22 cellular contexts compared by ENCODE assay signal in genomic region chrX:15059488-15059887, GRCh38.
DNase-seq lines count a peak whose midpoint lies in the region; ATAC-seq, FAIRE-seq and TF ChIP-seq lines count a peak whose summit lies in the region.
"Had no signal": no experiment of that assay in that cellular context is flagged by ENCODE, and none has a peak within 500 bp of the region (broad histone marks: within the 10 kb centered on the region; RNA-seq: fewer than 3 reads in every experiment).

No MANE protein-coding gene starts in this region.

- H3K27ac ChIP-seq in A549: no peak overlapping the region
- H3K27ac ChIP-seq in VCaP: no peak overlapping the region
- H3K27ac ChIP-seq in caudate nucleus (ENCODE audit: low read depth, low read length): no peak overlapping the region
- H3K27ac ChIP-seq: SJCRH30 had no signal

- DNase-seq in A549 (ENCODE audit: low read depth in 1 of 2, low spot score in 1 of 2): no peak
- peak; percentile 2 for DNase-seq in GM03348 (ENCODE audit: low spot score)
- DNase-seq in globus pallidus (ENCODE audit: low spot score): peak; percentile 2
- DNase-seq in caudate nucleus (lab: John Stamatoyannopoulos, UW): no peak
- DNase-seq in activated CD4-positive, alpha-beta T cell treated with anti-CD3 and anti-CD28 coated beads, Interleukin-2, amount 10 ng/mL, durations not matched to agents 24 days and 14 days: no peak
- DNase-seq in activated CD4-positive, alpha-beta T cell treated with anti-CD3 and anti-CD28 coated beads, Interleukin-2, amount 50 U/mL, for 48 hours: no peak
- DNase-seq: activated CD4-positive, alpha-beta T cell treated with anti-CD3 and anti-CD28 coated beads for 36 hours; activated naive CD4-positive, alpha-beta T cell treated with anti-CD3 and anti-CD28 coated beads, Interleukin-2, amount 50 U/mL, for 16 hours; dermis blood vessel endothelial cell; natural killer cell; NCI-H146; NCI-H446; SJCRH30; stimulated activated naive CD8-positive, alpha-beta T cell treated with anti-CD3 and anti-CD28 coated beads, Interleukin-15, Interleukin-2, amounts not matched to agents 100 U/mL and 50 U/mL, for 24 hours; T1000 had no signal

- ATAC-seq in A549 (no peak), GM21576 (IDR thresholded peaks at IDR 0.05; ENCODE audit: unreplicated experiment) (no peak)
- ATAC-seq: activated CD4-positive, alpha-beta T cell treated with anti-CD3 and anti-CD28 coated beads for 36 hours; esophagus mucosa; natural killer cell; stimulated activated naive CD8-positive, alpha-beta T cell treated with anti-CD3 and anti-CD28 coated beads, Interleukin-15, Interleukin-2, amounts not matched to agents 100 U/mL and 50 U/mL, for 24 hours had no signal

- no peaks in the 10 kb centered on the region for H3K36me3 Mint-ChIP-seq in activated CD4-positive, alpha-beta T cell treated with anti-CD3 and anti-CD28 coated beads, Interleukin-2, amount 10 ng/mL, durations not matched to agents 24 days and 14 days (ENCODE audit: low read depth)
- H3K36me3 Mint-ChIP-seq: brain, memory B cell, natural killer cell, type B pancreatic cell had no signal

- H3K4me3 Mint-ChIP-seq in activated CD4-positive, alpha-beta T cell treated with anti-CD3 and anti-CD28 coated beads, Interleukin-2, amount 10 ng/mL, durations not matched to agents 24 days and 14 days: no peak overlapping the region
- H3K4me3 Mint-ChIP-seq: activated CD4-positive, alpha-beta T cell treated with anti-CD3 and anti-CD28 coated beads for 36 hours; brain; memory B cell; natural killer cell; type B pancreatic cell had no signal

- CTCF ChIA-PET in A549 (lab: Yijun Ruan, JAX): no interaction called here

- WGBS in A549 (ENCODE audit: missing lambda C conversion rate): 54% methylated on average over 2 of the region's 2 CpGs

- peaks cover 4% of the 10 kb centered on the region for H3K27me3 Mint-ChIP-seq in activated CD4-positive, alpha-beta T cell treated with anti-CD3 and anti-CD28 coated beads, Interleukin-2, amount 10 ng/mL, durations not matched to agents 24 days and 14 days
- H3K27me3 Mint-ChIP-seq: brain, type B pancreatic cell had no signal

- TF ChIP-seq RAD21 in A549 (conservative IDR thresholded peaks at IDR 0.05 in 1 of 2, IDR thresholded peaks at IDR 0.05 in 1 of 2): no peak

- no peaks in the 10 kb centered on the region for H3K9me3 ChIP-seq in A549
- H3K9me3 ChIP-seq: SJCRH30 had no signal

- H3K4me1 ChIP-seq in A549: no peaks in the 10 kb centered on the region
- H3K4me1 ChIP-seq: SJCRH30 had no signal

- H3K4me2 ChIP-seq in A549: no peak overlapping the region

- H3K27ac Mint-ChIP-seq in activated CD4-positive, alpha-beta T cell treated with anti-CD3 and anti-CD28 coated beads, Interleukin-2, amount 10 ng/mL, durations not matched to agents 24 days and 14 days: no peak overlapping the region
- H3K27ac Mint-ChIP-seq: activated CD4-positive, alpha-beta T cell treated with anti-CD3 and anti-CD28 coated beads for 36 hours; brain; memory B cell; natural killer cell; type B pancreatic cell had no signal

- TF ChIP-seq CTCF in A549 (IDR thresholded peaks at IDR 0.05): no peak
- peak; percentile 61 for TF ChIP-seq CTCF in VCaP (conservative IDR thresholded peaks at IDR 0.05)

- no peaks in the 10 kb centered on the region for H3K9me3 Mint-ChIP-seq in activated CD4-positive, alpha-beta T cell treated with anti-CD3 and anti-CD28 coated beads, Interleukin-2, amount 10 ng/mL, durations not matched to agents 24 days and 14 days
- H3K9me3 Mint-ChIP-seq: natural killer cell had no signal

- intact Hi-C loops in activated CD4-positive, alpha-beta T cell treated with anti-CD3 and anti-CD28 coated beads, Interleukin-2, amount 10 ng/mL, durations not matched to agents 24 days and 14 days (cut with micrococcal nuclease): no loop called here

- FAIRE-seq in A549 (lab: Jason Lieb, UNC): peak; percentile 18
- FAIRE-seq: A204.1 had no signal

- TF ChIP-seq POLR2A in A549 (IDR thresholded peaks at IDR 0.05; ENCODE audit: low read length): no peak

- TF ChIP-seq EP300 in A549 (IDR thresholded peaks at IDR 0.05): no peak

- no peak overlapping the region for H3K4me3 ChIP-seq in A549
- H3K4me3 ChIP-seq: SJCRH30 had no signal

- POLR2A ChIA-PET in A549 (lab: Yijun Ruan, JAX): no interaction called here

- H3K4me1 Mint-ChIP-seq in activated CD4-positive, alpha-beta T cell treated with anti-CD3 and anti-CD28 coated beads, Interleukin-2, amount 10 ng/mL, durations not matched to agents 24 days and 14 days: no peaks in the 10 kb centered on the region
- H3K4me1 Mint-ChIP-seq: activated CD4-positive, alpha-beta T cell treated with anti-CD3 and anti-CD28 coated beads for 36 hours; brain; memory B cell; natural killer cell had no signal

TF ChIP-seq in A549, 52 proteins besides CTCF, POLR2A, EP300 and RAD21:
- TF ChIP-seq POLR2AphosphoS2 (conservative IDR thresholded peaks at IDR 0.05; ENCODE audit: low read length) (no peak), ELK1 (IDR thresholded peaks at IDR 0.05; ENCODE audit: low read depth, low read length) (no peak)

Comparison
In these comparisons a context has a peak if more than half of its experiments do, and no peak if none do; other contexts are left out.
1. DNase-seq: peak in GM03348 (single experiment) and globus pallidus (single experiment); none in A549 (0 of 2), caudate nucleus (0 of 61), activated CD4-positive, alpha-beta T cell treated with anti-CD3 and anti-CD28 coated beads, Interleukin-2, amount 10 ng/mL, durations not matched to agents 24 days and 14 days (single experiment) and activated CD4-positive, alpha-beta T cell treated with anti-CD3 and anti-CD28 coated beads, Interleukin-2, amount 50 U/mL, for 48 hours (0 of 2).